16 cellular contexts compared by ENCODE assay signal in the genomic region with DNA sequence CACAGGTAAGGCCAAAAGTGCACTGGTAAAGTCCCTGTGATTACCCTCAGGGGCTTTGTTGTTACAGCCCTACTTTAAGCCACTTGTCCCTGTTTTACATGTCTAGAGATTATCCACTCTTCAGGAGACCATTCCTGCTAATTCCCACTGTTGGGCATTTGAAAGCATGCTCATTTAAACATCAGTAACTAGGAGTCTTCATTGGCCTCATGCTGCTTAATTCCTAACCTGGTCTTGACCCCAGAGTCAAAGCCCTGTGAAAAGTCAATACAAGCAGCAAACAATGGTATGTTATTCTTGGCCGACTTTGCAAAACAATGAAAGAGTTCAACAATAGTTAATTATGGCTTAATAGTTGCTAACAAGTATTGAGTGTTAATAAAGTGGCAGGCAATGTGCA. TPM values are rescaled to one million over a fixed set of nuclear protein-coding genes. Genes with fewer than 3 reads are reported as not detected.
"Had no signal": no experiment of that assay in that cellular context is flagged by ENCODE, and none has a peak within 500 bp of the region (broad histone marks: within the 10 kb centered on the region; RNA-seq: fewer than 3 reads in every experiment).

No MANE protein-coding gene starts in this region.

- H3K27me3 Mint-ChIP-seq: activated naive CD8-positive, alpha-beta T cell treated with anti-CD3 and anti-CD28 coated beads, Interleukin-2, amount 50 U/mL, for 24 hours had no signal

- H3K4me1 Mint-ChIP-seq: activated T-helper 17 cell treated with anti-CD3 and anti-CD28 coated beads, Interleukin-2, amount 50 U/mL, for 72 hours had no signal

- DNase-seq: activated CD4-positive, alpha-beta T cell treated with anti-CD3 and anti-CD28 coated beads, Interleukin-2, amount 50 U/mL, for 1 hour; activated naive CD4-positive, alpha-beta T cell treated with anti-CD3 and anti-CD28 coated beads for 36 hours; activated naive CD8-positive, alpha-beta T cell treated with anti-CD3 and anti-CD28 coated beads, Interleukin-2, amount 50 U/mL, for 24 hours; cerebellar nuclear complex; effector memory CD4-positive, alpha-beta T cell; foreskin keratinocyte; left colon; pancreas; stimulated activated CD4-positive, alpha-beta T cell treated with anti-CD3 and anti-CD28 coated beads, Interleukin-2, amount 100 ng/mL, for 48 hours; stimulated activated naive CD4-positive, alpha-beta T cell; trophoblast cell had no signal

- H3K4me3 Mint-ChIP-seq: activated naive CD4-positive, alpha-beta T cell treated with anti-CD3 and anti-CD28 coated beads for 36 hours; activated naive CD8-positive, alpha-beta T cell treated with anti-CD3 and anti-CD28 coated beads, Interleukin-2, amount 50 U/mL, for 24 hours; activated T-helper 17 cell treated with anti-CD3 and anti-CD28 coated beads, Interleukin-2, amount 50 U/mL, for 72 hours had no signal

- H3K4me1 ChIP-seq: ascending aorta, breast epithelium, foreskin keratinocyte, pancreas had no signal

- H3K36me3 ChIP-seq: ascending aorta, breast epithelium, pancreas had no signal

- H3K27me3 ChIP-seq: ascending aorta, breast epithelium, foreskin keratinocyte had no signal

- H3K27ac ChIP-seq: ascending aorta, breast epithelium, foreskin keratinocyte, pancreas had no signal

- H3K9me3 ChIP-seq: ascending aorta, pancreas had no signal

- H3K4me3 ChIP-seq: ascending aorta, breast epithelium, lung, pancreas had no signal

- ATAC-seq: activated CD4-positive, CD25-positive, alpha-beta regulatory T cell treated with anti-CD3 and anti-CD28 coated beads, Interleukin-2, amount 50 U/mL, for 24 hours; activated naive CD8-positive, alpha-beta T cell treated with anti-CD3 and anti-CD28 coated beads, Interleukin-2, amount 50 U/mL, for 24 hours; activated T-helper 17 cell treated with anti-CD3 and anti-CD28 coated beads, Interleukin-2, amount 50 U/mL, for 72 hours; foreskin keratinocyte; left colon; pancreas had no signal

- H3K27ac Mint-ChIP-seq: activated naive CD4-positive, alpha-beta T cell treated with anti-CD3 and anti-CD28 coated beads for 36 hours; activated naive CD8-positive, alpha-beta T cell treated with anti-CD3 and anti-CD28 coated beads, Interleukin-2, amount 50 U/mL, for 24 hours; activated T-helper 17 cell treated with anti-CD3 and anti-CD28 coated beads, Interleukin-2, amount 50 U/mL, for 72 hours had no signal

RNA-seq across cellular contexts. Expression of gene AFF3, which starts 23.2 kb away (rescaled TPM):
- total RNA-seq: foreskin keratinocyte had no signal
- polyA plus RNA-seq: foreskin keratinocyte had no signal
